Comparison of ENCODE assay signal across 8 cellular contexts in genomic region chr14:87993485-87993809, GRCh38. TPM values are rescaled to one million over a fixed set of nuclear protein-coding genes. Genes with fewer than 3 reads are reported as not detected.
DNase-seq lines count a peak whose midpoint lies in the region; ATAC-seq, FAIRE-seq and TF ChIP-seq lines count a peak whose summit lies in the region.

No MANE protein-coding gene starts in this region.

- 53% methylated on average over 5 of the region's 5 CpGs for WGBS in liver
- 98% methylated on average over 5 of the region's 5 CpGs for WGBS in HepG2 (ENCODE audit: low lambda C conversion rate)
- WGBS in mesenchymal stem cell: 74% methylated on average over 4 of the region's 5 CpGs
- WGBS in aorta, 2 donors: 46 to 47% methylated on average over 5 of the region's 5 CpGs

- H2BK15ac ChIP-seq in mesenchymal stem cell (ENCODE audit: low read depth, poor library complexity, severe bottlenecking): peak overlapping the region; percentile 33

- H3K4ac ChIP-seq in mesenchymal stem cell (ENCODE audit: low read depth in 1 of 2, low read length in 2 of 2): peak overlapping the region; percentile 77 to 95

- H2AK5ac ChIP-seq in mesenchymal stem cell (ENCODE audit: low read length, severe bottlenecking): peak overlapping the region; percentile 73

- no peaks in the 10 kb centered on the region for H4K20me1 ChIP-seq in HepG2 (ENCODE audit: insufficient read depth, low read length)

- TF ChIP-seq RAD21 in liver (IDR thresholded peaks at IDR 0.05) (no peak), HepG2 (CRISPR knock-in tag; IDR thresholded peaks at IDR 0.05) (no peak)

- H3K27me3 ChIP-seq in liver (ENCODE audit: control insufficient read depth in 4 of 4, insufficient read depth in 4 of 4, low read length in 3 of 4) (no peaks in the 10 kb centered on the region), HepG2 (ENCODE audit: control insufficient read depth in 1 of 2, insufficient read depth in 2 of 2, low read length in 2 of 2) (no peaks in the 10 kb centered on the region), mesenchymal stem cell (ENCODE audit: control insufficient read depth in 1 of 2, insufficient read depth in 1 of 2, low read length in 2 of 2) (no peaks in the 10 kb centered on the region), aorta (ENCODE audit: control insufficient read depth in 1 of 2, insufficient read depth in 2 of 2, low read length in 1 of 2) (no peaks in the 10 kb centered on the region)

- H3K9ac ChIP-seq in liver (ENCODE audit: low read depth in 1 of 2, low read length in 2 of 2): peak overlapping the region; percentile 60 to 66
- no peak overlapping the region for H3K9ac ChIP-seq in HepG2 (ENCODE audit: insufficient read depth, low read depth, low read length)
- peak overlapping the region; percentile 98 for H3K9ac ChIP-seq in mesenchymal stem cell (ENCODE audit: low read length)

- BruUV-seq in HepG2 (replicated peaks; lab: Mats Ljungman, UMichigan): no TSS peak

- TF ChIP-seq CTCF in liver (IDR thresholded peaks at IDR 0.05; ENCODE audit: low read depth, low read length, missing input control) (no peak), HepG2 (CRISPR knock-in tag; IDR thresholded peaks at IDR 0.05) (no peak), astrocyte of the cerebellum (IDR thresholded peaks at IDR 0.05; ENCODE audit: low read depth, low read length, missing control alignments) (no peak)

- H3K23ac ChIP-seq in mesenchymal stem cell (ENCODE audit: low read length in 2 of 2): peak overlapping the region in 1 of 2 experiments; percentile 83

- no peak overlapping the region for H3K4me2 ChIP-seq in HepG2 (ENCODE audit: low read depth, low read length)
- peak overlapping the region; percentile 71 for H3K4me2 ChIP-seq in mesenchymal stem cell (ENCODE audit: low read length, poor library complexity, severe bottlenecking)

- intact Hi-C loops in HepG2 (cut with micrococcal nuclease; ENCODE audit: unreplicated experiment) (no loop called here), aorta (cut with DNase I) (no loop called here)

- DNase-seq in HepG2 (ENCODE audit: low spot score) (no peak), astrocyte of the cerebellum (ENCODE audit: low read depth) (no peak), mesenchymal stem cell (no peak), aorta (no peak), NOMO-1 treated with DMSO at 0.1 percent for 48 hours (lab: John Stamatoyannopoulos, UW; ENCODE audit: unreplicated experiment) (no peak), NCI-H345 treated with DMSO at 0.1 percent for 48 hours (lab: John Stamatoyannopoulos, UW; ENCODE audit: unreplicated experiment) (no peak)

- POLR2A ChIA-PET in HepG2 (lab: Yijun Ruan, JAX): no interaction called here

- H3K4me1 ChIP-seq in liver (ENCODE audit: control insufficient read depth in 4 of 4, insufficient read depth in 4 of 4, low read length in 3 of 4): peaks cover 0 to 6% (median 1%) of the 10 kb centered on the region in 4 donors
- H3K4me1 ChIP-seq in HepG2 (ENCODE audit: insufficient read depth, low read length): peaks cover 37% of the 10 kb centered on the region
- H3K4me1 ChIP-seq in mesenchymal stem cell (ENCODE audit: control insufficient read depth, insufficient read depth, low read depth, low read length): peaks cover 6% of the 10 kb centered on the region
- H3K4me1 ChIP-seq in aorta (ENCODE audit: control insufficient read depth in 1 of 2, insufficient read depth in 2 of 2, low read length in 2 of 2): no peaks in the 10 kb centered on the region

- no peak overlapping the region for H2BK120ac ChIP-seq in mesenchymal stem cell (ENCODE audit: low read depth, low read length)

- TF ChIP-seq EP300 in HepG2 (IDR thresholded peaks at IDR 0.05; ENCODE audit: low read depth in 2 of 2, low read length in 2 of 2): no peak
- no peak for TF ChIP-seq EP300 in HepG2 (CRISPR knock-in tag; IDR thresholded peaks at IDR 0.05; ENCODE audit: borderline replicate concordance)

- H2AFZ ChIP-seq in HepG2 (ENCODE audit: low read length): no peak overlapping the region
- H2AFZ ChIP-seq in mesenchymal stem cell (ENCODE audit: low read depth, low read length): peak overlapping the region; percentile 66

- no peak for TF ChIP-seq POLR2A in HepG2 (IDR thresholded peaks at IDR 0.05; ENCODE audit: insufficient read depth in 1 of 2, low read depth in 2 of 2, low read length in 2 of 2)

- H4K91ac ChIP-seq in mesenchymal stem cell (ENCODE audit: low read length): peak overlapping the region; percentile 94

- H3K27ac ChIP-seq in liver (ENCODE audit: low read depth in 1 of 2, low read length in 2 of 2) (peak overlapping the region; percentile 79 to 89), HepG2 (ENCODE audit: extremely low read length, insufficient read depth, low read length) (no peak overlapping the region), mesenchymal stem cell (ENCODE audit: low read length, poor library complexity, severe bottlenecking) (peak overlapping the region; percentile 77), aorta (ENCODE audit: low read depth in 1 of 2, low read length in 2 of 2) (peak overlapping the region; percentile 83 to 85)

- peak overlapping the region; percentile 95 for H4K8ac ChIP-seq in mesenchymal stem cell (ENCODE audit: low read length)

- H3K36me3 ChIP-seq in liver (ENCODE audit: control insufficient read depth in 4 of 4, insufficient read depth in 3 of 4, low read depth in 1 of 4, low read length in 3 of 4) (no peaks in the 10 kb centered on the region), HepG2 (replicated peaks in 1 of 2; ENCODE audit: control insufficient read depth in 1 of 2, insufficient read depth in 2 of 2, low read length in 2 of 2) (no peaks in the 10 kb centered on the region), mesenchymal stem cell (ENCODE audit: control insufficient read depth in 1 of 2, insufficient read depth in 2 of 2, low read depth in 1 of 2, low read length in 2 of 2) (no peaks in the 10 kb centered on the region), aorta (ENCODE audit: control insufficient read depth in 1 of 2, insufficient read depth in 2 of 2, low read length in 1 of 2) (no peaks in the 10 kb centered on the region)

- H2BK5ac ChIP-seq in mesenchymal stem cell (ENCODE audit: low read depth, low read length, poor library complexity, severe bottlenecking): no peak overlapping the region

- H3K79me2 ChIP-seq in HepG2 (ENCODE audit: insufficient read depth, low read length): no peaks in the 10 kb centered on the region

- CTCF ChIA-PET in HepG2 (lab: Yijun Ruan, JAX; ENCODE audit: low intra/inter-chr PET ratio, low total read pairs): no interaction called here

- peak overlapping the region in 1 of 2 experiments; percentile 21 for H2BK12ac ChIP-seq in mesenchymal stem cell (ENCODE audit: low read length in 2 of 2)

- no peak for FAIRE-seq in HepG2 (lab: Jason Lieb, UNC)

- H3K4me3 ChIP-seq in liver (ENCODE audit: low read depth in 1 of 3, low read length in 3 of 3) (peak overlapping the region; percentile 71 to 92 (median 89)), HepG2 (replicated peaks in 1 of 3; ENCODE audit: insufficient read depth in 1 of 3, low read depth in 2 of 3, low read length in 3 of 3) (no peak overlapping the region), astrocyte of the cerebellum (ENCODE audit: low read depth, low read length) (peak overlapping the region; percentile 59), mesenchymal stem cell (ENCODE audit: insufficient read depth in 1 of 2, low read depth in 1 of 2, low read length in 2 of 2) (peak overlapping the region; percentile 87 to 91), aorta (ENCODE audit: low read length in 2 of 2) (peak overlapping the region; percentile 37 to 73)

- ATAC-seq in HepG2 (no peak), aorta (ENCODE audit: low FRiP score) (no peak), HG02610 (IDR thresholded peaks at IDR 0.05; ENCODE audit: unreplicated experiment) (no peak)

- peak overlapping the region in 1 of 2 experiments; percentile 83 for H3K14ac ChIP-seq in mesenchymal stem cell (ENCODE audit: low read length in 2 of 2)

- peak overlapping the region; percentile 92 to 95 for H3K18ac ChIP-seq in mesenchymal stem cell (ENCODE audit: low read depth in 1 of 2, low read length in 2 of 2)

- in situ Hi-C loops in HepG2 (cut with HindIII; ENCODE audit: extremely low pct_ligation_motif_present, low pct_unique_long_range_greater_than_20kb): no loop called here
- in situ Hi-C loops in astrocyte of the cerebellum (cut with HindIII; ENCODE audit: low sequenced_read_pairs): no loop called here

- peaks cover 7% of the 10 kb centered on the region for H3K79me1 ChIP-seq in mesenchymal stem cell (replicated peaks; ENCODE audit: low read length, poor library complexity, severe bottlenecking)

- no peaks in the 10 kb centered on the region for H3K9me3 ChIP-seq in liver (ENCODE audit: control insufficient read depth in 4 of 4, low read length in 3 of 4)
- H3K9me3 ChIP-seq in HepG2 (ENCODE audit: low read length): no peaks in the 10 kb centered on the region
- H3K9me3 ChIP-seq in mesenchymal stem cell (ENCODE audit: control insufficient read depth, low read length): no peaks in the 10 kb centered on the region
- H3K9me3 ChIP-seq in aorta (ENCODE audit: control insufficient read depth, low read length): no peaks in the 10 kb centered on the region

RNA-seq across cellular contexts. Expression of gene GALC, which starts 0.5 kb away (rescaled TPM):
- total RNA-seq in liver: 10 to 100 TPM; 13.0 to 20.8 TPM
- 10 to 100 TPM in 1 of 2 donors, 1 to 10 TPM in 1; 2.8 to 11.3 TPM for polyA plus RNA-seq in liver
- total RNA-seq in HepG2 (2016; rRNA removed; fragmentation: Illumina TruSeq; extraction: Trizol): not detected in 2 replicates
- not detected in 2 replicates for total RNA-seq in HepG2 (2016; cell fraction: cytosol; rRNA removed; fragmentation: Illumina TruSeq; extraction: Trizol; ENCODE audit: low read depth)
- total RNA-seq in HepG2 (2016; cell fraction: insoluble cytoplasmic fraction; rRNA removed; fragmentation: Illumina TruSeq; extraction: Trizol): not detected in 2 replicates
- total RNA-seq in HepG2 (2016; cell fraction: membrane; rRNA removed; fragmentation: Illumina TruSeq; extraction: Trizol): not detected in 2 replicates
- total RNA-seq in HepG2 (2016; cell fraction: nucleus; rRNA removed; fragmentation: Illumina TruSeq; extraction: Trizol): not detected in 2 replicates
- polyA plus RNA-seq in HepG2 (2011; rRNA removed): not detected in 2 replicates
- polyA plus RNA-seq in HepG2 (2011; cell fraction: cytosol; rRNA removed): not detected in 2 replicates
- not detected in 2 replicates for polyA plus RNA-seq in HepG2 (2011; cell fraction: nucleus; rRNA removed)
- not detected in 2 replicates for polyA plus RNA-seq in HepG2 (2012)
- not detected in 2 replicates for polyA plus RNA-seq in HepG2 (2016; cell fraction: cytosol; fragmentation: Illumina TruSeq; extraction: Trizol; ENCODE audit: low read depth)
- polyA plus RNA-seq in HepG2 (2016; cell fraction: insoluble cytoplasmic fraction; fragmentation: Illumina TruSeq; extraction: Trizol; ENCODE audit: low read depth): not detected in 2 replicates
- not detected in 2 replicates for polyA plus RNA-seq in HepG2 (2016; cell fraction: membrane; fragmentation: Illumina TruSeq; extraction: Trizol; ENCODE audit: low read depth)
- not detected in 2 replicates for polyA plus RNA-seq in HepG2 (2016; cell fraction: nucleus; fragmentation: Illumina TruSeq; extraction: Trizol; ENCODE audit: insufficient read depth, low read depth)
- polyA minus RNA-seq in HepG2 (2011; rRNA and poly(A)+ RNA removed; ENCODE audit: low replicate concordance): 0.02 TPM in 1 of 2 replicates, not detected in the other
- not detected in 2 replicates for polyA minus RNA-seq in HepG2 (2011; cell fraction: cytosol; rRNA and poly(A)+ RNA removed)
- not detected in 2 replicates for polyA minus RNA-seq in HepG2 (2011; cell fraction: nucleus; rRNA and poly(A)+ RNA removed)
- 27.9 TPM for polyA plus RNA-seq in mesenchymal stem cell (2013, experiment 1 of 2)
- 28.7 TPM for polyA plus RNA-seq in mesenchymal stem cell (2013, experiment 2 of 2)
- total RNA-seq in aorta: 10 to 100 TPM; 22.5 to 26.6 TPM
- 10 to 100 TPM in 1 of 2 donors, 1 to 10 TPM in 1; 7.1 to 10.9 TPM for polyA plus RNA-seq in aorta

RNA-seq across cellular contexts. Expression of gene GPR65, which starts 11.5 kb away (rescaled TPM):
- total RNA-seq in liver: 1 to 10 TPM; 2.3 to 4.5 TPM
- 1 to 10 TPM in 1 of 2 donors, under 1 TPM in 1; 0.72 to 1.0 TPM for polyA plus RNA-seq in liver
- total RNA-seq in HepG2 (2016; rRNA removed; fragmentation: Illumina TruSeq; extraction: Trizol): not detected in 2 replicates
- not detected in 2 replicates for total RNA-seq in HepG2 (2016; cell fraction: cytosol; rRNA removed; fragmentation: Illumina TruSeq; extraction: Trizol; ENCODE audit: low read depth)
- not detected in 2 replicates for total RNA-seq in HepG2 (2016; cell fraction: insoluble cytoplasmic fraction; rRNA removed; fragmentation: Illumina TruSeq; extraction: Trizol)
- total RNA-seq in HepG2 (2016; cell fraction: membrane; rRNA removed; fragmentation: Illumina TruSeq; extraction: Trizol): not detected in 2 replicates
- total RNA-seq in HepG2 (2016; cell fraction: nucleus; rRNA removed; fragmentation: Illumina TruSeq; extraction: Trizol): not detected in 2 replicates
- not detected in 2 replicates for polyA plus RNA-seq in HepG2 (2011; rRNA removed)
- not detected in 2 replicates for polyA plus RNA-seq in HepG2 (2011; cell fraction: cytosol; rRNA removed)
- not detected in 2 replicates for polyA plus RNA-seq in HepG2 (2011; cell fraction: nucleus; rRNA removed)
- not detected in 2 replicates for polyA plus RNA-seq in HepG2 (2012)
- not detected in 2 replicates for polyA plus RNA-seq in HepG2 (2016; cell fraction: cytosol; fragmentation: Illumina TruSeq; extraction: Trizol; ENCODE audit: low read depth)
- polyA plus RNA-seq in HepG2 (2016; cell fraction: insoluble cytoplasmic fraction; fragmentation: Illumina TruSeq; extraction: Trizol; ENCODE audit: low read depth): not detected in 2 replicates
- not detected in 2 replicates for polyA plus RNA-seq in HepG2 (2016; cell fraction: membrane; fragmentation: Illumina TruSeq; extraction: Trizol; ENCODE audit: low read depth)
- not detected in 2 replicates for polyA plus RNA-seq in HepG2 (2016; cell fraction: nucleus; fragmentation: Illumina TruSeq; extraction: Trizol; ENCODE audit: insufficient read depth, low read depth)
- not detected in 2 replicates for polyA minus RNA-seq in HepG2 (2011; rRNA and poly(A)+ RNA removed; ENCODE audit: low replicate concordance)
- polyA minus RNA-seq in HepG2 (2011; cell fraction: cytosol; rRNA and poly(A)+ RNA removed): not detected in 2 replicates
- polyA minus RNA-seq in HepG2 (2011; cell fraction: nucleus; rRNA and poly(A)+ RNA removed): not detected in 2 replicates
- 0.25 TPM for polyA plus RNA-seq in mesenchymal stem cell (2013, experiment 1 of 2)
- 0.27 TPM for polyA plus RNA-seq in mesenchymal stem cell (2013, experiment 2 of 2)
- 1 to 10 TPM; 2.8 to 3.9 TPM for total RNA-seq in aorta
- 1 to 10 TPM in 1 of 2 donors, under 1 TPM in 1; 0.28 to 1.9 TPM for polyA plus RNA-seq in aorta

Comparison
In these comparisons a context has a peak if more than half of its experiments do, and no peak if none do; other contexts are left out.
1. H3K4me3 ChIP-seq: peak in liver (3 of 3), astrocyte of the cerebellum (single experiment), mesenchymal stem cell (2 of 2) and aorta (2 of 2); none in HepG2 (0 of 3).
2. RNA of gene GALC, which starts 0.5 kb away (total RNA-seq): 22.5 to 26.6 TPM in aorta and 13.0 to 20.8 TPM in liver; not detected in HepG2; every median in the first group is over 10 times any median in the second.